In the genomic region with DNA sequence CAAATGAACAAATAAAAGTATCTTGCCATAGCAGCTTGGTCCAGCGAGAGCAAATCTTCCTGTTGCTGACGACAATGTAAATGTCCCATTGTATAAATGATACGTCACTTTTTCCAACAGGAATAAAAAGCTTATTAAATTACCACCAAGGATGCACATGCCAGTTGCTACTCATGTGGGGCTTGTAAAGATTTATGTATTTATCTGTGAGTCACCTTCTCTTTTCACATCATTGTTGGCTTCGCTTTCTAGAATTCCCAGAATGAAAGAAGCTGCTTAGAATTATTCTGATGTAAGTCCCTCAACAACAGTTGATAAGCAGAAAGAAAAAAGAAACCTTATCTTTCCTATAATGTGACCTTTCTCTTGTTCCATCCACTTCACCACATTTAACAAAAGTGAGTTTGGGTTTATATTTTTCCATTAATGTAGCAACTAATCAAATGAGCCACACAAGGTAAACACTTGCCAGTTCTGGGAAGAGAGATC, we compare ENCODE assay signal across 11 cellular contexts. TPM values are rescaled to one million over a fixed set of nuclear protein-coding genes. Genes with fewer than 3 reads are reported as not detected.
DNase-seq lines count a peak whose midpoint lies in the region; ATAC-seq and TF ChIP-seq lines count a peak whose summit lies in the region.
"Had no signal": no experiment of that assay in that cellular context is flagged by ENCODE, and none has a peak within 500 bp of the region (broad histone marks: within the 10 kb centered on the region; RNA-seq: fewer than 3 reads in every experiment).

No MANE protein-coding gene starts in this region.

- H3K9me3 ChIP-seq in IMR-90 (ENCODE audit: control insufficient read depth, insufficient read depth, low read length), result no peaks in the 10 kb centered on the region
- no peaks in the 10 kb centered on the region for H3K9me3 ChIP-seq in SK-N-SH

- no peak overlapping the region for H3K23ac ChIP-seq in IMR-90 (ENCODE audit: low read depth, low read length)

- TF ChIP-seq EP300 in SK-N-SH (IDR thresholded peaks at IDR 0.05; ENCODE audit: borderline replicate concordance in 1 of 2, low read depth in 1 of 2, low read length in 1 of 2), result no peak

- DNase-seq in Caki2 (ENCODE audit: low read depth) (peak; percentile 32), IMR-90 (peak; percentile 43), SK-N-SH (no peak), fibroblast of peridontal ligament (ENCODE audit: extremely low read depth) (peak; percentile 9), GOT3 (lab: John Stamatoyannopoulos, UW) (no peak), cardiac septum (ENCODE audit: low spot score) (no peak), HFFc6 (no peak)
- DNase-seq: NCI-H1694, right cardiac atrium had no signal

- POLR2A ChIA-PET in IMR-90 (lab: Charles Lee; ENCODE audit: unreplicated experiment) (no interaction called here), SK-N-SH (lab: Yijun Ruan, JAX) (no interaction called here)

- no peak overlapping the region for H4K91ac ChIP-seq in IMR-90 (ENCODE audit: insufficient read depth, low read depth, low read length)

- H3K9ac ChIP-seq in IMR-90 (ENCODE audit: low read depth, low read length) (no peak overlapping the region), SK-N-SH (no peak overlapping the region)

- no peak overlapping the region for H3K18ac ChIP-seq in IMR-90 (ENCODE audit: low read depth, low read length)

- BruUV-seq in IMR-90 (replicated peaks; lab: Mats Ljungman, UMichigan), result no TSS peak

- ATAC-seq in IMR-90 (ENCODE audit: low read depth), result no peak
- no peak for ATAC-seq in HG03159 (IDR thresholded peaks at IDR 0.05; ENCODE audit: unreplicated experiment)
- ATAC-seq: right cardiac atrium, Right ventricle myocardium inferior had no signal

- no peak overlapping the region for H4K8ac ChIP-seq in IMR-90 (ENCODE audit: low read depth in 2 of 2, low read length in 2 of 2)

- H2BK15ac ChIP-seq in IMR-90 (ENCODE audit: low read depth, low read length), result no peak overlapping the region

- no peaks in the 10 kb centered on the region for H3K27me3 ChIP-seq in IMR-90 (ENCODE audit: control insufficient read depth, insufficient read depth, low read length)
- no peaks in the 10 kb centered on the region for H3K27me3 ChIP-seq in SK-N-SH (ENCODE audit: insufficient read depth)

- no peaks in the 10 kb centered on the region for H3K9me3 Mint-ChIP-seq in HFFc6

- H3K9me2 ChIP-seq in SK-N-SH, result no peaks in the 10 kb centered on the region

- in situ Hi-C loops in Caki2 (cut with HindIII; ENCODE audit: low pct_unique_long_range_greater_than_20kb, low sequenced_read_pairs), result no loop called here
- in situ Hi-C loops in IMR-90 (cut with MboI; ENCODE audit: low sequenced_read_pairs), result no loop called here

- no peaks in the 10 kb centered on the region for H3K36me3 Mint-ChIP-seq in HFFc6 (ENCODE audit: low read depth)

- H3K4ac ChIP-seq in IMR-90 (ENCODE audit: low read depth, low read length), result no peak overlapping the region

- H3K79me2 ChIP-seq in SK-N-SH (ENCODE audit: insufficient read depth), result no peaks in the 10 kb centered on the region

- no peak overlapping the region for H3K4me3 ChIP-seq in IMR-90 (ENCODE audit: insufficient read depth, low read depth, low read length)
- no peak overlapping the region for H3K4me3 ChIP-seq in SK-N-SH (ENCODE audit: low read depth in 2 of 2, low read length in 1 of 2)

- H4K20me1 ChIP-seq in IMR-90 (ENCODE audit: insufficient read depth, low read length) (no peaks in the 10 kb centered on the region), SK-N-SH (ENCODE audit: insufficient read depth) (no peaks in the 10 kb centered on the region)

- H3K4me1 ChIP-seq in IMR-90 (ENCODE audit: control insufficient read depth, insufficient read depth, low read length) (no peaks in the 10 kb centered on the region), SK-N-SH (ENCODE audit: control insufficient read depth in 1 of 2, insufficient read depth in 2 of 2, low read depth in 1 of 2, low read length in 1 of 2) (peaks cover 0 to 17% of the 10 kb centered on the region in 2 experiments; a peak in 1 of 4 replicates)

- peaks cover 5% of the 10 kb centered on the region for H3K27me3 Mint-ChIP-seq in HFFc6 (ENCODE audit: insufficient read depth)

- no peak overlapping the region for H2BK20ac ChIP-seq in IMR-90 (ENCODE audit: low read depth, low read length)

- H2BK5ac ChIP-seq in IMR-90 (ENCODE audit: low read depth, low read length, poor library complexity, severe bottlenecking), result no peak overlapping the region

- TF ChIP-seq CTCF in IMR-90 (conservative IDR thresholded peaks at IDR 0.05; ENCODE audit: low read depth, low read length), result no peak
- TF ChIP-seq CTCF in SK-N-SH (IDR thresholded peaks at IDR 0.05), result no peak
- TF ChIP-seq CTCF in HFFc6 (IDR thresholded peaks at IDR 0.05), result no peak

- H4K5ac ChIP-seq in IMR-90 (ENCODE audit: low read depth, low read length), result no peak overlapping the region

- H3K36me3 ChIP-seq in IMR-90 (ENCODE audit: control insufficient read depth, insufficient read depth, low read length) (no peaks in the 10 kb centered on the region), SK-N-SH (replicated peaks in 1 of 2; ENCODE audit: control insufficient read depth in 1 of 2, insufficient read depth in 2 of 2, low read length in 1 of 2) (no peaks in the 10 kb centered on the region)

- H3K56ac ChIP-seq in IMR-90 (ENCODE audit: extremely low read depth, insufficient read depth, low read length), result no peak overlapping the region

- H3F3A ChIP-seq in SK-N-SH (replicated peaks; ENCODE audit: insufficient read depth), result peaks cover 7% of the 10 kb centered on the region

- dilution Hi-C loops in IMR-90 (cut with HindIII; ENCODE audit: low sequenced_read_pairs, unreplicated experiment), result no loop called here

- no peak overlapping the region for H2AK9ac ChIP-seq in IMR-90 (replicated peaks; ENCODE audit: low read depth, low read length, poor library complexity)

- CTCF ChIA-PET in IMR-90 (lab: Yijun Ruan, JAX) (no interaction called here), SK-N-SH (lab: Yijun Ruan, JAX) (interaction anchor here (1.0 to 1.2 kb wide), 2 partner anchors 8 to 40 kb away, joined by 3 read pairs; no protein-coding TSS in a partner anchor)

- no peak overlapping the region for H2AK5ac ChIP-seq in IMR-90 (ENCODE audit: low read depth, low read length)

- H3K4me2 ChIP-seq in IMR-90 (ENCODE audit: low read depth, low read length) (no peak overlapping the region), SK-N-SH (no peak overlapping the region)

- H3K14ac ChIP-seq in IMR-90 (replicated peaks; ENCODE audit: low read depth, low read length), result no peak overlapping the region

- no CpG with 5 or more reads among the region's 4 CpGs for WGBS in IMR-90 (ENCODE audit: extremely low coverage in 2 of 2, insufficient read length in 1 of 2), 2 experiments
- 18% methylated on average over 4 of the region's 4 CpGs for WGBS in SK-N-SH (ENCODE audit: low lambda C conversion rate)

- H3K27ac ChIP-seq in IMR-90 (ENCODE audit: insufficient read depth, low read length) (no peak overlapping the region), SK-N-SH (ENCODE audit: low read depth in 2 of 2, low read length in 1 of 2) (peak overlapping the region in 1 of 2 experiments; percentile 60; a peak in 3 of 4 replicates)

- TF ChIP-seq RAD21 in IMR-90 (IDR thresholded peaks at IDR 0.05; ENCODE audit: low read length) (no peak), SK-N-SH (IDR thresholded peaks at IDR 0.05; ENCODE audit: low read length) (no peak)

- H3K9me1 ChIP-seq in IMR-90 (ENCODE audit: insufficient read depth, low read length), result 0 out of 2 replicates have a peak, but pooled peaks cover 2% of the 10 kb centered on the region

- no peak overlapping the region for H3K4me3 Mint-ChIP-seq in HFFc6

- H2BK120ac ChIP-seq in IMR-90 (ENCODE audit: low read depth, low read length), result no peak overlapping the region

- H3K79me1 ChIP-seq in IMR-90 (ENCODE audit: low read depth in 1 of 2, low read length in 2 of 2), result no peaks in the 10 kb centered on the region

- no peak overlapping the region for H2AFZ ChIP-seq in IMR-90 (replicated peaks; ENCODE audit: low read length, poor library complexity)
- H2AFZ ChIP-seq in SK-N-SH (ENCODE audit: low read depth), result no peak overlapping the region

- intact Hi-C loops in IMR-90 (cut with micrococcal nuclease) (no loop called here), cardiac septum (cut with DNase I) (no loop called here)

- no peak for TF ChIP-seq POLR2A in IMR-90 (IDR thresholded peaks at IDR 0.05; ENCODE audit: low read depth, low read length)

- H3K27ac Mint-ChIP-seq in HFFc6, result no peak overlapping the region

- H3K4me1 Mint-ChIP-seq in HFFc6 (ENCODE audit: low read depth), result peaks cover 6% of the 10 kb centered on the region; the same call in 1 of the 2 replicates

TF ChIP-seq in IMR-90, 13 proteins besides CTCF, POLR2A, EP300 and RAD21 (continues in another document):
- no peak for TF ChIP-seq CHD1 (IDR thresholded peaks at IDR 0.05; ENCODE audit: low read depth, low read length)
- TF ChIP-seq BHLHE40 (IDR thresholded peaks at IDR 0.05; ENCODE audit: low read depth, low read length), result no peak
- no peak for TF ChIP-seq NFE2L2 (IDR thresholded peaks at IDR 0.05; ENCODE audit: low read depth, low read length)
- TF ChIP-seq MAFK (IDR thresholded peaks at IDR 0.05; ENCODE audit: low read depth, low read length), result no peak
- no peak for TF ChIP-seq MXI1 (IDR thresholded peaks at IDR 0.05; ENCODE audit: borderline replicate concordance, low read depth, low read length)
- no peak for TF ChIP-seq RFX5 (IDR thresholded peaks at IDR 0.05; ENCODE audit: low read depth, low read length)
- no peak for TF ChIP-seq CEBPB (IDR thresholded peaks at IDR 0.05; ENCODE audit: low read depth, low read length)

TF ChIP-seq in SK-N-SH, 30 proteins besides CTCF, POLR2A, EP300 and RAD21 (continues in another document):
- TF ChIP-seq NRF1 (IDR thresholded peaks at IDR 0.05; ENCODE audit: low read depth, low read length), result no peak
- no peak for TF ChIP-seq SIN3A (IDR thresholded peaks at IDR 0.05; ENCODE audit: borderline replicate concordance, low read depth, low read length)
- TF ChIP-seq TCF12 (IDR thresholded peaks at IDR 0.05), result peak; percentile 19; the same call in 1 of the 2 replicates

RNA-seq across cellular contexts. Expression of a gene that starts 22.4 kb away (rescaled TPM):
- total RNA-seq in Caki2 (2014; rRNA removed; shearing (Covaris generic); ENCODE audit: low replicate concordance), result 0.17 and 5.5 TPM in 2 replicates
- total RNA-seq in IMR-90 (2012; rRNA removed) (1.7 and 2.3 TPM in 2 replicates), cardiac septum (4.0 TPM)
- polyA plus RNA-seq in IMR-90 (2012; rRNA removed) (2.0 and 2.9 TPM in 2 replicates), SK-N-SH (2012; rRNA removed) (7.9 and 9.3 TPM in 2 replicates)
- polyA plus RNA-seq in IMR-90 (2012; cell fraction: cytosol; rRNA removed), result 0.36 and 1.1 TPM in 2 replicates
- polyA plus RNA-seq in IMR-90 (2012; cell fraction: nucleus; rRNA removed; ENCODE audit: low replicate concordance), result 0.05 and 1.1 TPM in 2 replicates
- 13.8 and 18.3 TPM in 2 replicates for polyA plus RNA-seq in SK-N-SH (2012; cell fraction: cytosol; rRNA removed)
- polyA plus RNA-seq in SK-N-SH (2012; cell fraction: nucleus; rRNA removed), result 2.4 and 4.2 TPM in 2 replicates
- under 1 TPM in 5 of 6 experiments, not detected in 1; 0.20 to 0.47 (median 0.33) TPM for total RNA-seq in HFFc6 (2021; fragmentation: NEBNext Ultra II Directional; extraction: Animal tissue kit (Norgen Biotek cat#: 25700))

Comparison
In these comparisons a context has a peak if more than half of its experiments do, and no peak if none do; other contexts are left out.
1. DNase-seq: peak in Caki2 (single experiment), IMR-90 (single experiment) and fibroblast of peridontal ligament (single experiment); none in SK-N-SH (single experiment), GOT3 (single experiment), cardiac septum (single experiment) and HFFc6 (single experiment).